9 cellular contexts compared by ENCODE assay signal in genomic region chr1:27418786-27419185, GRCh38. TPM values are rescaled to one million over a fixed set of nuclear protein-coding genes. Genes with fewer than 3 reads are reported as not detected.
DNase-seq lines count a peak whose midpoint lies in the region; ATAC-seq and TF ChIP-seq lines count a peak whose summit lies in the region.
"Had no signal": no experiment of that assay in that cellular context is flagged by ENCODE, and none has a peak within 500 bp of the region (broad histone marks: within the 10 kb centered on the region; RNA-seq: fewer than 3 reads in every experiment).

No MANE protein-coding gene starts in this region.

- H3K4me1 Mint-ChIP-seq in H9 (peaks cover 19 to 23% of the 10 kb centered on the region in 2 experiments), glutamatergic neuron (ENCODE audit: low read depth, unreplicated experiment) (peaks cover 43% of the 10 kb centered on the region)
- H3K4me1 Mint-ChIP-seq in stimulated activated memory B cell treated with anti-CD40 and anti-IgM and Interleukin-4, amounts not matched to agents 10 μg/mL and 1 μg/mL and 100 μg/mL, for 72 hours, result peaks cover 55% of the 10 kb centered on the region

- no peaks in the 10 kb centered on the region for H3K9me3 ChIP-seq in H9 (ENCODE audit: control insufficient read depth, low read depth, low read length)
- no peaks in the 10 kb centered on the region for H3K9me3 ChIP-seq in SU-DHL-6 (ENCODE audit: insufficient read depth, low read length)

- no peak overlapping the region for H3K4me3 ChIP-seq in SU-DHL-6 (ENCODE audit: insufficient read depth, low read length, poor library complexity, severe bottlenecking)

- H3K36me3 ChIP-seq in SU-DHL-6 (ENCODE audit: low read length), result peaks cover 23% of the 10 kb centered on the region; the same call in 1 of the 2 replicates

- H3K56ac ChIP-seq in H9 (ENCODE audit: insufficient read length, low read depth, low read length), result no peak overlapping the region

- no peak overlapping the region for H3T11ph ChIP-seq in H9 (ENCODE audit: low read length)

- H3K9ac ChIP-seq in H9 (ENCODE audit: extremely low read depth, insufficient read length, low read length) (no peak overlapping the region), SU-DHL-6 (ENCODE audit: low read length) (peak overlapping the region; percentile 8; the same call in 1 of the 2 replicates)

- H4K8ac ChIP-seq in H9 (replicated peaks; ENCODE audit: insufficient read length, low read depth, low read length), result no peak overlapping the region

- no peak overlapping the region for H3K14ac ChIP-seq in H9 (ENCODE audit: insufficient read depth, low read length)

- H3K9me3 Mint-ChIP-seq in H9 (no peaks in the 10 kb centered on the region), glutamatergic neuron (ENCODE audit: unreplicated experiment) (peaks cover 2% of the 10 kb centered on the region)
- H3K9me3 Mint-ChIP-seq in stimulated activated memory B cell treated with anti-CD40 and anti-IgM and Interleukin-4, amounts not matched to agents 10 μg/mL and 1 μg/mL and 100 μg/mL, for 72 hours, result no peaks in the 10 kb centered on the region

- no peaks in the 10 kb centered on the region for H3K23me2 ChIP-seq in H9 (ENCODE audit: insufficient read length, low read depth, low read length, poor library complexity, severe bottlenecking)

- no peak overlapping the region for H2BK15ac ChIP-seq in H9 (ENCODE audit: low read depth, low read length)

- H2BK120ac ChIP-seq in H9 (ENCODE audit: low read depth, low read length, poor library complexity, severe bottlenecking), result no peak overlapping the region

- no peak overlapping the region for H2BK5ac ChIP-seq in H9 (ENCODE audit: insufficient read length, low read length)

- H2AK5ac ChIP-seq in H9 (ENCODE audit: insufficient read length, low read length), result no peak overlapping the region

- H3K79me1 ChIP-seq in H9 (ENCODE audit: insufficient read depth, low read depth, low read length, poor library complexity, severe bottlenecking), result no peaks in the 10 kb centered on the region

- WGBS in H9 (ENCODE audit: extremely low coverage, insufficient read length, low lambda C conversion rate), result no CpG with 5 or more reads among the region's 6 CpGs

- H3K4me3 Mint-ChIP-seq in H9, result peak overlapping the region in 1 of 2 experiments; percentile 33; a peak in 2 of 5 replicates
- H3K4me3 Mint-ChIP-seq in glutamatergic neuron (ENCODE audit: unreplicated experiment), result peak overlapping the region; percentile 12
- H3K4me3 Mint-ChIP-seq in stimulated activated memory B cell treated with anti-CD40 and anti-IgM and Interleukin-4, amounts not matched to agents 10 μg/mL and 1 μg/mL and 100 μg/mL, for 72 hours, result peak overlapping the region; percentile 18

- H2AFZ ChIP-seq in H9 (ENCODE audit: low read length), result no peak overlapping the region
- no peak overlapping the region for H2AFZ ChIP-seq in SU-DHL-6 (ENCODE audit: low read depth, low read length, severe bottlenecking)

- H3K27ac Mint-ChIP-seq in H9 (peak overlapping the region; percentile 61 to 90 (median 87)), glutamatergic neuron (ENCODE audit: unreplicated experiment) (peak overlapping the region; percentile 93)
- H3K27ac Mint-ChIP-seq in stimulated activated memory B cell treated with anti-CD40 and anti-IgM and Interleukin-4, amounts not matched to agents 10 μg/mL and 1 μg/mL and 100 μg/mL, for 72 hours, result peak overlapping the region; percentile 93

- H4K20me1 ChIP-seq in H9 (ENCODE audit: control insufficient read depth, insufficient read depth, insufficient read length) (no peaks in the 10 kb centered on the region), SU-DHL-6 (ENCODE audit: low read depth, low read length) (no peaks in the 10 kb centered on the region)

- no peak overlapping the region for H2BK20ac ChIP-seq in H9 (ENCODE audit: low read depth, low read length, poor library complexity, severe bottlenecking)

- no peak overlapping the region for H3K4ac ChIP-seq in H9 (ENCODE audit: low read depth, low read length)

- no peaks in the 10 kb centered on the region for H3F3A ChIP-seq in SU-DHL-6 (ENCODE audit: insufficient read depth)

- H3K27me3 ChIP-seq in H9 (ENCODE audit: insufficient read depth, low read length), result no peaks in the 10 kb centered on the region
- no peaks in the 10 kb centered on the region for H3K27me3 ChIP-seq in SU-DHL-6 (ENCODE audit: low read length)

- peak; percentile 25 for ATAC-seq in stimulated activated memory B cell treated with anti-CD40 and anti-IgM and Interleukin-4, amounts not matched to agents 10 μg/mL and 1 μg/mL and 100 μg/mL, for 72 hours
- no peak for ATAC-seq in GM19023 (IDR thresholded peaks at IDR 0.05; ENCODE audit: unreplicated experiment)

- no peaks in the 10 kb centered on the region for H3K27me3 Mint-ChIP-seq in H9 (ENCODE audit: low read depth)
- H3K27me3 Mint-ChIP-seq in glutamatergic neuron (ENCODE audit: unreplicated experiment), result peaks cover 3% of the 10 kb centered on the region
- H3K27me3 Mint-ChIP-seq in stimulated activated memory B cell treated with anti-CD40 and anti-IgM and Interleukin-4, amounts not matched to agents 10 μg/mL and 1 μg/mL and 100 μg/mL, for 72 hours, result no peaks in the 10 kb centered on the region

- no peak overlapping the region for H4K5ac ChIP-seq in H9 (ENCODE audit: insufficient read length, low read depth, low read length)

- TF ChIP-seq CTCF in H9 (conservative IDR thresholded peaks at IDR 0.05) (no peak), SU-DHL-6 (IDR thresholded peaks at IDR 0.05; ENCODE audit: insufficient read depth, low read length, poor library complexity, severe bottlenecking) (no peak), glutamatergic neuron (IDR thresholded peaks at IDR 0.05; ENCODE audit: partially characterized antibody, unreplicated experiment) (no peak)

- H3K4me1 ChIP-seq in H9 (ENCODE audit: insufficient read depth, low read length), result peaks cover 2% of the 10 kb centered on the region; the same call in 1 of the 2 replicates

- no peak overlapping the region for H4K91ac ChIP-seq in H9 (ENCODE audit: insufficient read length, low read depth, low read length)

- H3K27ac ChIP-seq in H9 (ENCODE audit: insufficient read length, low read depth, low read length) (no peak overlapping the region), SU-DHL-6 (ENCODE audit: low read depth, low read length) (peak overlapping the region; percentile 46)

- H3K36me3 Mint-ChIP-seq in H9 (ENCODE audit: insufficient read depth in 1 of 3, low read depth in 3 of 3) (peaks cover 22 to 40% (median 39%) of the 10 kb centered on the region in 3 experiments; a peak in 6 of 7 replicates), glutamatergic neuron (ENCODE audit: unreplicated experiment) (no peaks in the 10 kb centered on the region)
- H3K36me3 Mint-ChIP-seq in stimulated activated memory B cell treated with anti-CD40 and anti-IgM and Interleukin-4, amounts not matched to agents 10 μg/mL and 1 μg/mL and 100 μg/mL, for 72 hours, result peaks cover 32% of the 10 kb centered on the region

- H3K9me2 ChIP-seq in SU-DHL-6 (replicated peaks; ENCODE audit: insufficient read depth, low read length), result no peaks in the 10 kb centered on the region

- no peak overlapping the region for H3K18ac ChIP-seq in H9 (ENCODE audit: insufficient read length, low read depth, low read length)

- no peaks in the 10 kb centered on the region for H3K79me2 ChIP-seq in H9 (ENCODE audit: insufficient read depth, low read length)
- peaks cover 14% of the 10 kb centered on the region for H3K79me2 ChIP-seq in SU-DHL-6 (ENCODE audit: insufficient read depth, low read length)

- H3K23ac ChIP-seq in H9 (ENCODE audit: insufficient read length, low read depth, low read length), result no peak overlapping the region

- no peak overlapping the region for H2BK12ac ChIP-seq in H9 (ENCODE audit: insufficient read length, low read depth, low read length)

- DNase-seq in H9 (no peak), glutamatergic neuron (no peak), NCI-H345 (lab: John Stamatoyannopoulos, UW) (no peak), NCI-H82 treated with DMSO at 0.1 percent for 48 hours (lab: John Stamatoyannopoulos, UW; ENCODE audit: unreplicated experiment) (no peak), NCI-H526 treated with DMSO at 0.1 percent for 48 hours (lab: John Stamatoyannopoulos, UW) (no peak)

- peak overlapping the region; percentile 17 for H3K4me2 ChIP-seq in H9 (ENCODE audit: insufficient read depth, insufficient read length, low read length)
- H3K4me2 ChIP-seq in SU-DHL-6 (ENCODE audit: low read depth, low read length, poor library complexity, severe bottlenecking), result peak overlapping the region; percentile 13

RNA-seq across cellular contexts. Expression of gene GPR3, which starts 26.4 kb away (rescaled TPM):
- total RNA-seq in H9 (2021), result 4.3 and 4.4 TPM in 2 replicates
- total RNA-seq in glutamatergic neuron (ENCODE audit: unreplicated experiment), result 1.5 TPM

RNA-seq across cellular contexts. Expression of gene CD164L2, which starts 35.7 kb away (rescaled TPM):
- 1.2 and 1.5 TPM in 2 replicates for total RNA-seq in H9 (2021)
- total RNA-seq in glutamatergic neuron (ENCODE audit: unreplicated experiment), result not detected
- total RNA-seq: endothelial cell of umbilical vein had no signal

RNA-seq across cellular contexts. Expression of gene FCN3, which starts 44.2 kb away (rescaled TPM):
- 0.22 TPM in 2 replicates for total RNA-seq in H9 (2021)
- total RNA-seq in glutamatergic neuron (ENCODE audit: unreplicated experiment), result not detected
- total RNA-seq: endothelial cell of umbilical vein had no signal

RNA-seq across cellular contexts. Expression of gene MAP3K6, which starts 52.0 kb away (rescaled TPM):
- total RNA-seq in H9 (2021) (7.0 and 7.7 TPM in 2 replicates), glutamatergic neuron (ENCODE audit: unreplicated experiment) (10.0 TPM)
